Comparison of ENCODE assay signal across 8 cellular contexts in genomic region chr10:73744690-73744994, GRCh38. TPM values are rescaled to one million over a fixed set of nuclear protein-coding genes. Genes with fewer than 3 reads are reported as not detected.
A peak's percentile ranks its signal among the peaks of the same experiment; 100 is the strongest.
DNase-seq lines count a peak whose midpoint lies in the region; ATAC-seq and TF ChIP-seq lines count a peak whose summit lies in the region.

No MANE protein-coding gene starts in this region.

- H3K9me3 Mint-ChIP-seq in T-helper 1 cell treated with Interleukin-12 subunit alpha and Interleukin-12 subunit beta and Interleukin-4 antibody, amounts not matched to agents 30 μg/mL and 1 μg/mL, for 36 hours = no peaks in the 10 kb centered on the region
- H3K9me3 Mint-ChIP-seq in MCF 10A (ENCODE audit: unreplicated experiment) = no peaks in the 10 kb centered on the region

- TF ChIP-seq CTCF in MCF 10A (IDR thresholded peaks at IDR 0.05; ENCODE audit: unreplicated experiment) = no peak

- no peaks in the 10 kb centered on the region for H3K27me3 Mint-ChIP-seq in T-helper 1 cell treated with Interleukin-12 subunit alpha and Interleukin-12 subunit beta and Interleukin-4 antibody, amounts not matched to agents 30 μg/mL and 1 μg/mL, for 36 hours (ENCODE audit: low read depth)
- H3K27me3 Mint-ChIP-seq in MCF 10A (ENCODE audit: insufficient read depth, unreplicated experiment) = no peaks in the 10 kb centered on the region

- H3K36me3 Mint-ChIP-seq in T-helper 1 cell treated with Interleukin-12 subunit alpha and Interleukin-12 subunit beta and Interleukin-4 antibody, amounts not matched to agents 30 μg/mL and 1 μg/mL, for 36 hours (ENCODE audit: low read depth) = peaks cover 18% of the 10 kb centered on the region
- peaks cover 68% of the 10 kb centered on the region for H3K36me3 Mint-ChIP-seq in MCF 10A (ENCODE audit: insufficient read depth, unreplicated experiment)

- ATAC-seq in GM19395 (IDR thresholded peaks at IDR 0.05; ENCODE audit: unreplicated experiment) (peak; percentile 33), HG03457 (IDR thresholded peaks at IDR 0.05; ENCODE audit: unreplicated experiment) (peak; percentile 11)

- H3K4me3 Mint-ChIP-seq in T-helper 1 cell treated with Interleukin-12 subunit alpha and Interleukin-12 subunit beta and Interleukin-4 antibody, amounts not matched to agents 30 μg/mL and 1 μg/mL, for 36 hours = peak overlapping the region; percentile 99
- peak overlapping the region; percentile 98 for H3K4me3 Mint-ChIP-seq in MCF 10A (ENCODE audit: unreplicated experiment)

- POLR2A ChIA-PET in MCF 10A (lab: Yijun Ruan, JAX) = interaction anchor here (0.5 to 5.1 kb wide), 14 partner anchors 9 to 1481 kb away, joined by 3 to 195 read pairs (median 7); partner anchors contain the start of genes CHCHD1 and ZSWIM8

- BruUV-seq in MCF 10A (replicated peaks; lab: Mats Ljungman, UMichigan) = TSS peak; percentile 77

- intact Hi-C loops in MCF 10A (cut with micrococcal nuclease) = no loop called here

- peaks cover 31% of the 10 kb centered on the region for H3K4me1 Mint-ChIP-seq in T-helper 1 cell treated with Interleukin-12 subunit alpha and Interleukin-12 subunit beta and Interleukin-4 antibody, amounts not matched to agents 30 μg/mL and 1 μg/mL, for 36 hours (ENCODE audit: low read depth)
- peaks cover 15% of the 10 kb centered on the region for H3K4me1 Mint-ChIP-seq in MCF 10A (ENCODE audit: insufficient read depth, unreplicated experiment)

- H3K27ac Mint-ChIP-seq in T-helper 1 cell treated with Interleukin-12 subunit alpha and Interleukin-12 subunit beta and Interleukin-4 antibody, amounts not matched to agents 30 μg/mL and 1 μg/mL, for 36 hours = peak overlapping the region; percentile 99
- peak overlapping the region; percentile 100 for H3K27ac Mint-ChIP-seq in MCF 10A (ENCODE audit: low read depth, unreplicated experiment)

- DNase-seq in CD1c-positive myeloid dendritic cell (ENCODE audit: extremely low spot score) (peak; percentile 48), MCF 10A (ENCODE audit: unreplicated experiment) (peak; percentile 54), kidney glomerular epithelial cell (lab: John Stamatoyannopoulos, UW) (peak; percentile 42), pons (ENCODE audit: low spot score) (no peak)
- peak; percentile 51 to 54 for DNase-seq in stimulated activated CD4-positive, alpha-beta T cell treated with anti-CD3 and anti-CD28 coated beads, Interleukin-4, amount 100 ng/mL, for 4 hours

- CTCF ChIA-PET in MCF 10A (lab: Yijun Ruan, JAX) = interaction anchor here (0.6 kb wide), 2 partner anchors 11 to 29 kb away, joined by 3 read pairs; no protein-coding TSS in a partner anchor

RNA-seq across cellular contexts. Expression of gene SEC24C, which starts 0.5 kb away (rescaled TPM):
- 78.0 and 97.9 TPM in 2 replicates for total RNA-seq in MCF 10A (2022)

RNA-seq across cellular contexts. Expression of gene CHCHD1, which starts 37.2 kb away (rescaled TPM):
- 13.1 and 19.5 TPM in 2 replicates for total RNA-seq in MCF 10A (2022)

RNA-seq across cellular contexts. Expression of gene ZSWIM8, which starts 40.8 kb away (rescaled TPM):
- 84.2 and 112 TPM in 2 replicates for total RNA-seq in MCF 10A (2022)

RNA-seq across cellular contexts. Expression of gene AGAP5, which starts 46.7 kb away (rescaled TPM):
- total RNA-seq in MCF 10A (2022) = 16.0 and 17.3 TPM in 2 replicates
